ENCODE assay signal across 1 cellular context in the genomic region with DNA sequence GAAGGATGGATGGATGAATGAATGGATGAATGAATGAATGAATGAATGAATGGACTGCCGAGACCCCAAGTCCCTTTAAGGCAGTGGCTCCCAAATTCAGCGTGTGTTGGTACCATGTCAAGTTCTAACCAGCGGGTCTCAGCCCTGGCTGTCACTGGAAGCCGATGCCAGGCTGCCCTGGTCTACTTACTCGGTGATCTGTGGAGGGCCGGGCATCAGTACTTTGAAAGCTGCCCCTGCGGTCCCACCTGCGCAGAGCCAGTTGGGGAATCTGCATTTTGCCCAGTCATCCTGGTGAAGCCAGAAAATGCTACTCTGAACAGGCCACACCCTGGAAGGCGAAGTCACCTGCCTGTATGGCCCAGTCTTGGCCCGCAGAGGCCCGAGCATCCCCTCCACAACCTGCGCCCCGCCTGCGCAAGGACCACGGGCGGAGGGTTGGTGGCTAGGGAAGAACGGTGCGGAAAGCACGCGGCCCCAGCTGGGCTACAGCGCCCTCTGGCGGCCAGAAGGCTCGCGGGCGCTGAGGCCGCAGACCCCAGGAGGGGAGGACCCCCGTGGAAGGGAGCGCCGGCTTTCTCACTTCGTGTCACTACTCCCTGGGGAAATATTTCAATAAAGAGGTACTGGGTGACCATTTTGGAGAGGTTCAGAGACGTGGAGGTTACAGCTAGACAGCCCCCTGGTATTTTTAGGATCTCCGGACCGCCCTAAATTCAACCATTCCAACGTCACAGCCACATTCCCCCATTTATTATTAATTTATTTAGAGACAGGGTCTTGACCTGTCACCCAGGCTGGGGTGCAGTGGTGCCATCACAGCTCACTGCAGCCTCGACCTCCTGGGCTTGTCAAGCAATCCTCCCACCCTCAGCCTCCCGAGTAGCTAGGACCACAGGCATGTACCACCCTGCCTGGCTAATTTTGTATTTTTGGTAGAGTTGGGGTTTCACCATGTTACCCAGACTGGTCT.
A peak's percentile ranks its signal among the peaks of the same experiment; 100 is the strongest.
TF ChIP-seq lines count a peak whose summit lies in the region.

No MANE protein-coding gene starts in this region.

TF ChIP-seq in HepG2, 621 proteins besides CTCF, POLR2A, EP300 and RAD21 (continued from another document and continues in another):
- TF ChIP-seq KDM6A (CRISPR knock-in tag; IDR thresholded peaks at IDR 0.05; ENCODE audit: low read depth) (no peak), CENPT (CRISPR knock-in tag; IDR thresholded peaks at IDR 0.05; ENCODE audit: low read depth) (no peak), NFATC3 (CRISPR knock-in tag; IDR thresholded peaks at IDR 0.05) (no peak), SMC3 (IDR thresholded peaks at IDR 0.05; ENCODE audit: low read length) (peak; percentile 60; the same call in 1 of the 2 replicates), BATF2 (CRISPR knock-in tag; IDR thresholded peaks at IDR 0.05) (no peak), ARNT2 (CRISPR knock-in tag; IDR thresholded peaks at IDR 0.05; ENCODE audit: low read depth) (0 out of 2 replicates have a peak, but pooled peaks have one; percentile 19), SOX6 (IDR thresholded peaks at IDR 0.05) (no peak), SOX6 (CRISPR knock-in tag; IDR thresholded peaks at IDR 0.05) (0 out of 2 replicates have a peak, but pooled peaks have one; percentile 22), ETV6 (CRISPR knock-in tag; conservative IDR thresholded peaks at IDR 0.05) (no peak), PHF5A (CRISPR knock-in tag; IDR thresholded peaks at IDR 0.05; ENCODE audit: low read depth, unreplicated experiment) (no peak), YEATS4 (CRISPR knock-in tag; IDR thresholded peaks at IDR 0.05; ENCODE audit: borderline replicate concordance) (no peak), ZNF672 (CRISPR knock-in tag; IDR thresholded peaks at IDR 0.05) (no peak), FLYWCH1 (CRISPR knock-in tag; IDR thresholded peaks at IDR 0.05) (no peak), SP4 (CRISPR knock-in tag; IDR thresholded peaks at IDR 0.05) (no peak), AHR (CRISPR knock-in tag; IDR thresholded peaks at IDR 0.05) (no peak), PTBP1 (IDR thresholded peaks at IDR 0.05; ENCODE audit: low read depth, low read length, poor library complexity, severe bottlenecking) (no peak), TEAD2 (CRISPR knock-in tag; IDR thresholded peaks at IDR 0.05) (no peak), ZNF501 (CRISPR knock-in tag; IDR thresholded peaks at IDR 0.05) (peak; percentile 71), ZNF44 (CRISPR knock-in tag; IDR thresholded peaks at IDR 0.05) (0 out of 2 replicates have a peak, but pooled peaks have one; percentile 38), NFIB (CRISPR knock-in tag; IDR thresholded peaks at IDR 0.05; ENCODE audit: borderline replicate concordance) (no peak), ZNF17 (CRISPR knock-in tag; IDR thresholded peaks at IDR 0.05) (no peak), ZNF549 (CRISPR knock-in tag; IDR thresholded peaks at IDR 0.05) (no peak), SNAPC4 (CRISPR knock-in tag; IDR thresholded peaks at IDR 0.05) (no peak), KAT7 (CRISPR knock-in tag; IDR thresholded peaks at IDR 0.05; ENCODE audit: borderline replicate concordance) (peak; percentile 41; the same call in 1 of the 2 replicates), SRF (IDR thresholded peaks at IDR 0.05; ENCODE audit: low read depth, low read length) (no peak), ZNF776 (CRISPR knock-in tag; IDR thresholded peaks at IDR 0.05) (no peak), ZNF709 (CRISPR knock-in tag; IDR thresholded peaks at IDR 0.05) (no peak), JARID2 (CRISPR knock-in tag; IDR thresholded peaks at IDR 0.05; ENCODE audit: insufficient replicate concordance) (peak; percentile 51), HOXD1 (CRISPR knock-in tag; IDR thresholded peaks at IDR 0.05) (no peak), JUNB (CRISPR knock-in tag; IDR thresholded peaks at IDR 0.05; ENCODE audit: borderline replicate concordance) (no peak), ZIK1 (CRISPR knock-in tag; IDR thresholded peaks at IDR 0.05; ENCODE audit: borderline replicate concordance, low read depth) (no peak), ZNF703 (CRISPR knock-in tag; IDR thresholded peaks at IDR 0.05; ENCODE audit: borderline replicate concordance) (no peak), RCOR2 (CRISPR knock-in tag; IDR thresholded peaks at IDR 0.05) (no peak), HOXA3 (CRISPR knock-in tag; IDR thresholded peaks at IDR 0.05) (no peak; the same call in 1 of the 2 replicates), RORA (CRISPR knock-in tag; IDR thresholded peaks at IDR 0.05) (no peak)
- TF ChIP-seq, protein P1, sequence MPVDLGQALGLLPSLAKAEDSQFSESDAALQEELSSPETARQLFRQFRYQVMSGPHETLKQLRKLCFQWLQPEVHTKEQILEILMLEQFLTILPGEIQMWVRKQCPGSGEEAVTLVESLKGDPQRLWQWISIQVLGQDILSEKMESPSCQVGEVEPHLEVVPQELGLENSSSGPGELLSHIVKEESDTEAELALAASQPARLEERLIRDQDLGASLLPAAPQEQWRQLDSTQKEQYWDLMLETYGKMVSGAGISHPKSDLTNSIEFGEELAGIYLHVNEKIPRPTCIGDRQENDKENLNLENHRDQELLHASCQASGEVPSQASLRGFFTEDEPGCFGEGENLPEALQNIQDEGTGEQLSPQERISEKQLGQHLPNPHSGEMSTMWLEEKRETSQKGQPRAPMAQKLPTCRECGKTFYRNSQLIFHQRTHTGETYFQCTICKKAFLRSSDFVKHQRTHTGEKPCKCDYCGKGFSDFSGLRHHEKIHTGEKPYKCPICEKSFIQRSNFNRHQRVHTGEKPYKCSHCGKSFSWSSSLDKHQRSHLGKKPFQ (CRISPR knock-in tag; IDR thresholded peaks at IDR 0.05; ENCODE audit: insufficient replicate concordance) = no peak
- TF ChIP-seq, protein P2, sequence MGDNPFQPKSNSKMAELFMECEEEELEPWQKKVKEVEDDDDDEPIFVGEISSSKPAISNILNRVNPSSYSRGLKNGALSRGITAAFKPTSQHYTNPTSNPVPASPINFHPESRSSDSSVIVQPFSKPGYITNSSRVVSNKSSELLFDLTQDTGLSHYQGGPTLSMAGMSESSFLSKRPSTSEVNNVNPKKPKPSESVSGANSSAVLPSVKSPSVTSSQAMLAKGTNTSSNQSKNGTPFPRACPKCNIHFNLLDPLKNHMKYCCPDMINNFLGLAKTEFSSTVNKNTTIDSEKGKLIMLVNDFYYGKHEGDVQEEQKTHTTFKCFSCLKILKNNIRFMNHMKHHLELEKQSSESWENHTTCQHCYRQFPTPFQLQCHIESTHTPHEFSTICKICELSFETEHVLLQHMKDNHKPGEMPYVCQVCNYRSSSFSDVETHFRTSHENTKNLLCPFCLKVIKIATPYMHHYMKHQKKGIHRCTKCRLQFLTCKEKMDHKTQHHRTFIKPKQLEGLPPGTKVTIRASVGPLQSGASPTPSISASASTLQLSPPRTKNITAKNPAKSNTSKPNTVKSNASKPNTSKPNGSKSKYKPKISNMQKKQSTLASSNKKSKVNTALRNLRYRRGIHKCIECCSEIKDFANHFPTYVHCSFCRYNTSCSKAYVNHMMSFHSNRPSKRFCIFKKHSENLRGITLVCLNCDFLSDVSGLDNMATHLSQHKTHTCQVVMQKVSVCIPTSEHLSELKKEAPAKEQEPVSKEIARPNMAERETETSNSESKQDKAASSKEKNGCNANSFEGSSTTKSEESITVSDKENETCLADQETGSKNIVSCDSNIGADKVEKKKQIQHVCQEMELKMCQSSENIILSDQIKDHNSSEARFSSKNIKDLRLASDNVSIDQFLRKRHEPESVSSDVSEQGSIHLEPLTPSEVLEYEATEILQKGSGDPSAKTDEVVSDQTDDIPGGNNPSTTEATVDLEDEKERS (CRISPR knock-in tag; IDR thresholded peaks at IDR 0.05) = no peak
- TF ChIP-seq, protein P3, sequence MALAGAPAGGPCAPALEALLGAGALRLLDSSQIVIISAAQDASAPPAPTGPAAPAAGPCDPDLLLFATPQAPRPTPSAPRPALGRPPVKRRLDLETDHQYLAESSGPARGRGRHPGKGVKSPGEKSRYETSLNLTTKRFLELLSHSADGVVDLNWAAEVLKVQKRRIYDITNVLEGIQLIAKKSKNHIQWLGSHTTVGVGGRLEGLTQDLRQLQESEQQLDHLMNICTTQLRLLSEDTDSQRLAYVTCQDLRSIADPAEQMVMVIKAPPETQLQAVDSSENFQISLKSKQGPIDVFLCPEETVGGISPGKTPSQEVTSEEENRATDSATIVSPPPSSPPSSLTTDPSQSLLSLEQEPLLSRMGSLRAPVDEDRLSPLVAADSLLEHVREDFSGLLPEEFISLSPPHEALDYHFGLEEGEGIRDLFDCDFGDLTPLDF (CRISPR knock-in tag; IDR thresholded peaks at IDR 0.05) = no peak
- TF ChIP-seq, protein P4, sequence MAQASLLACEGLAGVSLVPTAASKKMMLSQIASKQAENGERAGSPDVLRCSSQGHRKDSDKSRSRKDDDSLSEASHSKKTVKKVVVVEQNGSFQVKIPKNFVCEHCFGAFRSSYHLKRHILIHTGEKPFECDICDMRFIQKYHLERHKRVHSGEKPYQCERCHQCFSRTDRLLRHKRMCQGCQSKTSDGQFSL (CRISPR knock-in tag; IDR thresholded peaks at IDR 0.05) = no peak
- TF ChIP-seq, protein P5, sequence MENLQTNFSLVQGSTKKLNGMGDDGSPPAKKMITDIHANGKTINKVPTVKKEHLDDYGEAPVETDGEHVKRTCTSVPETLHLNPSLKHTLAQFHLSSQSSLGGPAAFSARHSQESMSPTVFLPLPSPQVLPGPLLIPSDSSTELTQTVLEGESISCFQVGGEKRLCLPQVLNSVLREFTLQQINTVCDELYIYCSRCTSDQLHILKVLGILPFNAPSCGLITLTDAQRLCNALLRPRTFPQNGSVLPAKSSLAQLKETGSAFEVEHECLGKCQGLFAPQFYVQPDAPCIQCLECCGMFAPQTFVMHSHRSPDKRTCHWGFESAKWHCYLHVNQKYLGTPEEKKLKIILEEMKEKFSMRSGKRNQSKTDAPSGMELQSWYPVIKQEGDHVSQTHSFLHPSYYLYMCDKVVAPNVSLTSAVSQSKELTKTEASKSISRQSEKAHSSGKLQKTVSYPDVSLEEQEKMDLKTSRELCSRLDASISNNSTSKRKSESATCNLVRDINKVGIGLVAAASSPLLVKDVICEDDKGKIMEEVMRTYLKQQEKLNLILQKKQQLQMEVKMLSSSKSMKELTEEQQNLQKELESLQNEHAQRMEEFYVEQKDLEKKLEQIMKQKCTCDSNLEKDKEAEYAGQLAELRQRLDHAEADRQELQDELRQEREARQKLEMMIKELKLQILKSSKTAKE (CRISPR knock-in tag; IDR thresholded peaks at IDR 0.05; ENCODE audit: borderline replicate concordance) = no peak
